Comparison of ENCODE assay signal across 3 cellular contexts in the genomic region with DNA sequence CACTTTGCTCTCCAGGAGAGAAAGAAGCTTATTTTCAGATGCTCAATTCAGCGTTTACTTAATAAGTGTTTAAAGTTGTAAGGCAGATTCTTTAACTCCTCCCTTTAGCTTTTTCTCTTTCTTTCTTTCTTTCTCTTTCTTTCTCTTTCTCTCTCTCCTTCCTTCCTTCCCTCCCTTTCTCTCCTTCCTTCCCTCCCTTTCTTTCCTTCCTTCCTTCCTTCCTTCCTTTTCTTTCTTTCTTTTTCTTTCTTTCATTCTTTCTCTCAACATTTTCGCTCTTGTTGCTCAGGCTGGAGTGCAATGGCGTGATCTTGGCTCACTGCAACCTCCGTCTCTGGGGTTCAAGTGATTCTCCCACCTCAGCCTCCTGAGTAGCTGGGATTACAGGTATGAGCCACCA.
DNase-seq lines count a peak whose midpoint lies in the region; TF ChIP-seq lines count a peak whose summit lies in the region.
"Not testable (repeated sequence)": the region's sequence is repeated elsewhere in the genome, so short reads cannot be mapped to it uniquely, and the experiment has no call there.

No MANE protein-coding gene starts in this region.

- H3K4me3 ChIP-seq in BLaER1; HEK293 (ENCODE audit: low read depth, low read length): not testable (repeated sequence)

- CTCF ChIA-PET in HEK293 (lab: Yijun Ruan, JAX) = interaction anchor here (1.7 kb wide), 1 partner anchor 16 kb away, joined by 7 read pairs; no protein-coding TSS in a partner anchor
- CTCF ChIA-PET in activated naive CD4-positive, alpha-beta T cell treated with anti-CD3 and anti-CD28 coated beads for 36 hours (lab: Charles Lee) = not testable (repeated sequence)

- H3K4me1 Mint-ChIP-seq in activated naive CD4-positive, alpha-beta T cell treated with anti-CD3 and anti-CD28 coated beads for 36 hours (ENCODE audit: low read depth) = not testable (repeated sequence)

- H3K27me3 Mint-ChIP-seq in activated naive CD4-positive, alpha-beta T cell treated with anti-CD3 and anti-CD28 coated beads for 36 hours (ENCODE audit: low read depth) = not testable (repeated sequence)

- not testable (repeated sequence) for H3K36me3 Mint-ChIP-seq in activated naive CD4-positive, alpha-beta T cell treated with anti-CD3 and anti-CD28 coated beads for 36 hours (ENCODE audit: low read depth)

- H3K9me3 ChIP-seq in BLaER1; HEK293 (ENCODE audit: control insufficient read depth, insufficient read depth, low read depth, low read length): not testable (repeated sequence)

- intact Hi-C loops in activated naive CD4-positive, alpha-beta T cell treated with anti-CD3 and anti-CD28 coated beads for 36 hours (cut with micrococcal nuclease) = not testable (repeated sequence)

- not testable (repeated sequence) for H4K20me1 ChIP-seq in BLaER1

- not testable (repeated sequence) for H3K9me3 Mint-ChIP-seq in activated naive CD4-positive, alpha-beta T cell treated with anti-CD3 and anti-CD28 coated beads for 36 hours

- not testable (repeated sequence) for TF ChIP-seq CTCF in HEK293 (tag by site-specific recombination; IDR thresholded peaks at IDR 0.05)

- not testable (repeated sequence) for H3K27me3 ChIP-seq in BLaER1

- H3K27ac ChIP-seq in BLaER1; HEK293 (ENCODE audit: extremely low read depth, low read depth, low read length): not testable (repeated sequence)

- H3K9ac ChIP-seq in BLaER1 = not testable (repeated sequence)

- not testable (repeated sequence) for H3K36me3 ChIP-seq in BLaER1; HEK293 (ENCODE audit: control insufficient read depth in 2 of 2, insufficient read depth in 1 of 2, low read length in 2 of 2)

- H3K4me3 Mint-ChIP-seq in activated naive CD4-positive, alpha-beta T cell treated with anti-CD3 and anti-CD28 coated beads for 36 hours = not testable (repeated sequence)

- DNase-seq in activated naive CD4-positive, alpha-beta T cell treated with anti-CD3 and anti-CD28 coated beads for 36 hours = not testable (repeated sequence)

- H3K27ac Mint-ChIP-seq in activated naive CD4-positive, alpha-beta T cell treated with anti-CD3 and anti-CD28 coated beads for 36 hours = peak overlapping the region; percentile 29

- peak overlapping the region; percentile 33; the same call in 1 of the 2 replicates for H3K4me2 ChIP-seq in BLaER1

- POLR2A ChIA-PET in HEK293 (lab: Yijun Ruan, JAX) = not testable (repeated sequence)

- H3K4me1 ChIP-seq in BLaER1 = peaks cover 50% of the 10 kb centered on the region
- not testable (repeated sequence) for H3K4me1 ChIP-seq in HEK293 (ENCODE audit: control insufficient read depth, insufficient read depth, low read length)

TF ChIP-seq in HEK293, 187 proteins besides CTCF, POLR2A, EP300 and RAD21:
- peak; percentile 91 for TF ChIP-seq ZNF366 (tag by site-specific recombination; conservative IDR thresholded peaks at IDR 0.05)
- 0 out of 2 replicates have a peak, but pooled peaks have one; percentile 21 for TF ChIP-seq ZNF2 (tag by site-specific recombination; IDR thresholded peaks at IDR 0.05)
